Comparison of ENCODE assay signal across 1 cellular context in the genomic region with DNA sequence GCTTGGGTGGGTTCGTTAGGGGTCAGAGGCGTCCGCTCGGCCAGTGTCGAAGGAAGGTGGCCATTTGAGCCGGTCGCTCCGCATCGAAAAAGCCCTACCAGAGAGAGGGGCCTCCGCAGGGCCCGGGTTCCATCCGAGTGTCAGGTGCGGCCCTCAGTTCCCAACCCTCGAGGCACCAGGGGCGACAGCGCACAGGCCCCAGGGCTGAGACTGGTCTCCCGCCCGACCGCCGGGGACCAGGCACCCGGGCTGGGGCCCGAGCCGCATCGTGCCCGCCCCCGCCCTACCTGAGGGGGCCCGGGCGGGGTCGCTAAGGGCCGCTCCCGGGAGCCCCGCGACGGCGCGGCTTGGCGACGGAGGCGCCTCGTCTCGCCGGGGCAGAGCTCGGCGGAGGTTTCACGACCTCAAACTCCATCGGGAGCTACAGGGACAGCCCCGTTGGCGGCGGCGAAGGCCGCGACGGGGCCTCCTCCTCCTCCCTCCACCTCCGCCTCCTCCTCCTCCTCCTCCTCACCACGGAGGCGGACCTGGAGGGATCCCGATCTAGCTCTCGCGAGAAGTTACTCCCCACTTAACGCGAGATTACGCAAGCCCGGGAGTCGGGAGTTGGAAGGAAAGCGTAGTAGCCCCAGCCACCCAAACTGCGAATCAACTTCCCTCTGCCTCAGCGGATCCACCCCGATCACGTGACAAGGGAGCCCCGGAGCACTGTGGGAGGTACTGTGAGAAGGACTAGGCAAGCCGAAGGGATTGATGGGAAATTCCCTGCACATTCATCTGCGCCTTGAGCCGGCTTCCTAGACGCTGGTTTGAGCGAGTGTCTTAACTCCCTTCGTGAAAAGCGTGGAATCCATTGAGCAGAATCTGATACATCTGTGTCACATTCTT.
TF ChIP-seq lines count a peak whose summit lies in the region.

A gene with protein sequence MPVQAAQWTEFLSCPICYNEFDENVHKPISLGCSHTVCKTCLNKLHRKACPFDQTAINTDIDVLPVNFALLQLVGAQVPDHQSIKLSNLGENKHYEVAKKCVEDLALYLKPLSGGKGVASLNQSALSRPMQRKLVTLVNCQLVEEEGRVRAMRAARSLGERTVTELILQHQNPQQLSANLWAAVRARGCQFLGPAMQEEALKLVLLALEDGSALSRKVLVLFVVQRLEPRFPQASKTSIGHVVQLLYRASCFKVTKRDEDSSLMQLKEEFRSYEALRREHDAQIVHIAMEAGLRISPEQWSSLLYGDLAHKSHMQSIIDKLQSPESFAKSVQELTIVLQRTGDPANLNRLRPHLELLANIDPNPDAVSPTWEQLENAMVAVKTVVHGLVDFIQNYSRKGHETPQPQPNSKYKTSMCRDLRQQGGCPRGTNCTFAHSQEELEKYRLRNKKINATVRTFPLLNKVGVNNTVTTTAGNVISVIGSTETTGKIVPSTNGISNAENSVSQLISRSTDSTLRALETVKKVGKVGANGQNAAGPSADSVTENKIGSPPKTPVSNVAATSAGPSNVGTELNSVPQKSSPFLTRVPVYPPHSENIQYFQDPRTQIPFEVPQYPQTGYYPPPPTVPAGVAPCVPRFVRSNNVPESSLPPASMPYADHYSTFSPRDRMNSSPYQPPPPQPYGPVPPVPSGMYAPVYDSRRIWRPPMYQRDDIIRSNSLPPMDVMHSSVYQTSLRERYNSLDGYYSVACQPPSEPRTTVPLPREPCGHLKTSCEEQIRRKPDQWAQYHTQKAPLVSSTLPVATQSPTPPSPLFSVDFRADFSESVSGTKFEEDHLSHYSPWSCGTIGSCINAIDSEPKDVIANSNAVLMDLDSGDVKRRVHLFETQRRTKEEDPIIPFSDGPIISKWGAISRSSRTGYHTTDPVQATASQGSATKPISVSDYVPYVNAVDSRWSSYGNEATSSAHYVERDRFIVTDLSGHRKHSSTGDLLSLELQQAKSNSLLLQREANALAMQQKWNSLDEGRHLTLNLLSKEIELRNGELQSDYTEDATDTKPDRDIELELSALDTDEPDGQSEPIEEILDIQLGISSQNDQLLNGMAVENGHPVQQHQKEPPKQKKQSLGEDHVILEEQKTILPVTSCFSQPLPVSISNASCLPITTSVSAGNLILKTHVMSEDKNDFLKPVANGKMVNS (minus strand): TSS at position 537 of the 888 bp plus-strand sequence. CDS start 7,850 bp downstream, outside the sequence.

TF ChIP-seq in HepG2, 621 proteins besides CTCF, POLR2A, EP300 and RAD21 (continued from another document and continues in another):
- TF ChIP-seq, protein P1, sequence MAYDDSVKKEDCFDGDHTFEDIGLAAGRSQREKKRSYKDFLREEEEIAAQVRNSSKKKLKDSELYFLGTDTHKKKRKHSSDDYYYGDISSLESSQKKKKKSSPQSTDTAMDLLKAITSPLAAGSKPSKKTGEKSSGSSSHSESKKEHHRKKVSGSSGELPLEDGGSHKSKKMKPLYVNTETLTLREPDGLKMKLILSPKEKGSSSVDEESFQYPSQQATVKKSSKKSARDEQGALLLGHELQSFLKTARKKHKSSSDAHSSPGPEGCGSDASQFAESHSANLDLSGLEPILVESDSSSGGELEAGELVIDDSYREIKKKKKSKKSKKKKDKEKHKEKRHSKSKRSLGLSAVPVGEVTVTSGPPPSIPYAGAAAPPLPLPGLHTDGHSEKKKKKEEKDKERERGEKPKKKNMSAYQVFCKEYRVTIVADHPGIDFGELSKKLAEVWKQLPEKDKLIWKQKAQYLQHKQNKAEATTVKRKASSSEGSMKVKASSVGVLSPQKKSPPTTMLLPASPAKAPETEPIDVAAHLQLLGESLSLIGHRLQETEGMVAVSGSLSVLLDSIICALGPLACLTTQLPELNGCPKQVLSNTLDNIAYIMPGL (CRISPR knock-in tag; IDR thresholded peaks at IDR 0.05; ENCODE audit: borderline replicate concordance in 1 of 2, low read depth in 1 of 2): peak; percentile 19 to 57; a peak in 2 of 4 replicates
- TF ChIP-seq, protein P2, sequence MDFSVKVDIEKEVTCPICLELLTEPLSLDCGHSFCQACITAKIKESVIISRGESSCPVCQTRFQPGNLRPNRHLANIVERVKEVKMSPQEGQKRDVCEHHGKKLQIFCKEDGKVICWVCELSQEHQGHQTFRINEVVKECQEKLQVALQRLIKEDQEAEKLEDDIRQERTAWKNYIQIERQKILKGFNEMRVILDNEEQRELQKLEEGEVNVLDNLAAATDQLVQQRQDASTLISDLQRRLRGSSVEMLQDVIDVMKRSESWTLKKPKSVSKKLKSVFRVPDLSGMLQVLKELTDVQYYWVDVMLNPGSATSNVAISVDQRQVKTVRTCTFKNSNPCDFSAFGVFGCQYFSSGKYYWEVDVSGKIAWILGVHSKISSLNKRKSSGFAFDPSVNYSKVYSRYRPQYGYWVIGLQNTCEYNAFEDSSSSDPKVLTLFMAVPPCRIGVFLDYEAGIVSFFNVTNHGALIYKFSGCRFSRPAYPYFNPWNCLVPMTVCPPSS (IDR thresholded peaks at IDR 0.05): no peak
- TF ChIP-seq, protein P3, sequence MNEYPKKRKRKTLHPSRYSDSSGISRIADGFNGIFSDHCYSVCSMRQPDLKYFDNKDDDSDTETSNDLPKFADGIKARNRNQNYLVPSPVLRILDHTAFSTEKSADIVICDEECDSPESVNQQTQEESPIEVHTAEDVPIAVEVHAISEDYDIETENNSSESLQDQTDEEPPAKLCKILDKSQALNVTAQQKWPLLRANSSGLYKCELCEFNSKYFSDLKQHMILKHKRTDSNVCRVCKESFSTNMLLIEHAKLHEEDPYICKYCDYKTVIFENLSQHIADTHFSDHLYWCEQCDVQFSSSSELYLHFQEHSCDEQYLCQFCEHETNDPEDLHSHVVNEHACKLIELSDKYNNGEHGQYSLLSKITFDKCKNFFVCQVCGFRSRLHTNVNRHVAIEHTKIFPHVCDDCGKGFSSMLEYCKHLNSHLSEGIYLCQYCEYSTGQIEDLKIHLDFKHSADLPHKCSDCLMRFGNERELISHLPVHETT (CRISPR knock-in tag; conservative IDR thresholded peaks at IDR 0.05): peak; percentile 69; the same call in 1 of the 2 replicates
- TF ChIP-seq AGO1 (IDR thresholded peaks at IDR 0.05; ENCODE audit: low read depth, low read length, poor library complexity, severe bottlenecking) (peak; percentile 50), ATF4 (CRISPR knock-in tag; IDR thresholded peaks at IDR 0.05) (peak in 1 of 2 experiments; percentile 60; a peak in 2 of 4 replicates), ZBTB3 (CRISPR knock-in tag; IDR thresholded peaks at IDR 0.05; ENCODE audit: borderline replicate concordance, low read depth) (no peak), ZNF766 (CRISPR knock-in tag; IDR thresholded peaks at IDR 0.05; ENCODE audit: borderline replicate concordance) (no peak), MIER2 (CRISPR knock-in tag; IDR thresholded peaks at IDR 0.05) (peak; percentile 44; the same call in 1 of the 2 replicates), ZNF160 (CRISPR knock-in tag; IDR thresholded peaks at IDR 0.05) (peak; percentile 43; the same call in 1 of the 2 replicates), PTBP1 (IDR thresholded peaks at IDR 0.05; ENCODE audit: low read depth, low read length, poor library complexity, severe bottlenecking) (no peak), MED8 (CRISPR knock-in tag; IDR thresholded peaks at IDR 0.05; ENCODE audit: insufficient replicate concordance) (peak; percentile 59), ZC3H13 (CRISPR knock-in tag; IDR thresholded peaks at IDR 0.05) (0 out of 2 replicates have a peak, but pooled peaks have one; percentile 63), ZNF800 (CRISPR knock-in tag; IDR thresholded peaks at IDR 0.05) (0 out of 2 replicates have a peak, but pooled peaks have one; percentile 24), ZNF549 (CRISPR knock-in tag; IDR thresholded peaks at IDR 0.05) (no peak), EHMT2 (IDR thresholded peaks at IDR 0.05; ENCODE audit: borderline replicate concordance, low read depth, low read length) (no peak), ZBTB7B (CRISPR knock-in tag; IDR thresholded peaks at IDR 0.05) (peak; percentile 39), IKZF1 (IDR thresholded peaks at IDR 0.05) (no peak), HOMEZ (CRISPR knock-in tag; IDR thresholded peaks at IDR 0.05; ENCODE audit: low read depth) (peak; percentile 98; the same call in 1 of the 2 replicates), MTA1 (CRISPR knock-in tag; IDR thresholded peaks at IDR 0.05; ENCODE audit: borderline replicate concordance) (no peak), POLR2G (IDR thresholded peaks at IDR 0.05; ENCODE audit: low read depth, low read length) (peak; percentile 94), ZNF414 (CRISPR knock-in tag; IDR thresholded peaks at IDR 0.05) (no peak), TCF12 (IDR thresholded peaks at IDR 0.05) (no peak), TCF12 (CRISPR knock-in tag; IDR thresholded peaks at IDR 0.05) (0 out of 2 replicates have a peak, but pooled peaks have one; percentile 45)
- TF ChIP-seq, protein P4, sequence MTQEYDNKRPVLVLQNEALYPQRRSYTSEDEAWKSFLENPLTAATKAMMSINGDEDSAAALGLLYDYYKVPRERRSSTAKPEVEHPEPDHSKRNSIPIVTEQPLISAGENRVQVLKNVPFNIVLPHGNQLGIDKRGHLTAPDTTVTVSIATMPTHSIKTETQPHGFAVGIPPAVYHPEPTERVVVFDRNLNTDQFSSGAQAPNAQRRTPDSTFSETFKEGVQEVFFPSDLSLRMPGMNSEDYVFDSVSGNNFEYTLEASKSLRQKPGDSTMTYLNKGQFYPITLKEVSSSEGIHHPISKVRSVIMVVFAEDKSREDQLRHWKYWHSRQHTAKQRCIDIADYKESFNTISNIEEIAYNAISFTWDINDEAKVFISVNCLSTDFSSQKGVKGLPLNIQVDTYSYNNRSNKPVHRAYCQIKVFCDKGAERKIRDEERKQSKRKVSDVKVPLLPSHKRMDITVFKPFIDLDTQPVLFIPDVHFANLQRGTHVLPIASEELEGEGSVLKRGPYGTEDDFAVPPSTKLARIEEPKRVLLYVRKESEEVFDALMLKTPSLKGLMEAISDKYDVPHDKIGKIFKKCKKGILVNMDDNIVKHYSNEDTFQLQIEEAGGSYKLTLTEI (CRISPR knock-in tag; conservative IDR thresholded peaks at IDR 0.05): no peak
- TF ChIP-seq, protein P5, sequence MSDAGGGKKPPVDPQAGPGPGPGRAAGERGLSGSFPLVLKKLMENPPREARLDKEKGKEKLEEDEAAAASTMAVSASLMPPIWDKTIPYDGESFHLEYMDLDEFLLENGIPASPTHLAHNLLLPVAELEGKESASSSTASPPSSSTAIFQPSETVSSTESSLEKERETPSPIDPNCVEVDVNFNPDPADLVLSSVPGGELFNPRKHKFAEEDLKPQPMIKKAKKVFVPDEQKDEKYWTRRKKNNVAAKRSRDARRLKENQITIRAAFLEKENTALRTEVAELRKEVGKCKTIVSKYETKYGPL (CRISPR knock-in tag; IDR thresholded peaks at IDR 0.05): peak; percentile 44; the same call in 1 of the 2 replicates
- TF ChIP-seq, protein P6, sequence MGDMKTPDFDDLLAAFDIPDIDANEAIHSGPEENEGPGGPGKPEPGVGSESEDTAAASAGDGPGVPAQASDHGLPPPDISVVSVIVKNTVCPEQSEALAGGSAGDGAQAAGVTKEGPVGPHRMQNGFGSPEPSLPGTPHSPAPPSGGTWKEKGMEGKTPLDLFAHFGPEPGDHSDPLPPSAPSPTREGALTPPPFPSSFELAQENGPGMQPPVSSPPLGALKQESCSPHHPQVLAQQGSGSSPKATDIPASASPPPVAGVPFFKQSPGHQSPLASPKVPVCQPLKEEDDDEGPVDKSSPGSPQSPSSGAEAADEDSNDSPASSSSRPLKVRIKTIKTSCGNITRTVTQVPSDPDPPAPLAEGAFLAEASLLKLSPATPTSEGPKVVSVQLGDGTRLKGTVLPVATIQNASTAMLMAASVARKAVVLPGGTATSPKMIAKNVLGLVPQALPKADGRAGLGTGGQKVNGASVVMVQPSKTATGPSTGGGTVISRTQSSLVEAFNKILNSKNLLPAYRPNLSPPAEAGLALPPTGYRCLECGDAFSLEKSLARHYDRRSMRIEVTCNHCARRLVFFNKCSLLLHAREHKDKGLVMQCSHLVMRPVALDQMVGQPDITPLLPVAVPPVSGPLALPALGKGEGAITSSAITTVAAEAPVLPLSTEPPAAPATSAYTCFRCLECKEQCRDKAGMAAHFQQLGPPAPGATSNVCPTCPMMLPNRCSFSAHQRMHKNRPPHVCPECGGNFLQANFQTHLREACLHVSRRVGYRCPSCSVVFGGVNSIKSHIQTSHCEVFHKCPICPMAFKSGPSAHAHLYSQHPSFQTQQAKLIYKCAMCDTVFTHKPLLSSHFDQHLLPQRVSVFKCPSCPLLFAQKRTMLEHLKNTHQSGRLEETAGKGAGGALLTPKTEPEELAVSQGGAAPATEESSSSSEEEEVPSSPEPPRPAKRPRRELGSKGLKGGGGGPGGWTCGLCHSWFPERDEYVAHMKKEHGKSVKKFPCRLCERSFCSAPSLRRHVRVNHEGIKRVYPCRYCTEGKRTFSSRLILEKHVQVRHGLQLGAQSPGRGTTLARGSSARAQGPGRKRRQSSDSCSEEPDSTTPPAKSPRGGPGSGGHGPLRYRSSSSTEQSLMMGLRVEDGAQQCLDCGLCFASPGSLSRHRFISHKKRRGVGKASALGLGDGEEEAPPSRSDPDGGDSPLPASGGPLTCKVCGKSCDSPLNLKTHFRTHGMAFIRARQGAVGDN (CRISPR knock-in tag; IDR thresholded peaks at IDR 0.05): peak; percentile 97
